13 cellular contexts compared by ENCODE assay signal in the genomic region with DNA sequence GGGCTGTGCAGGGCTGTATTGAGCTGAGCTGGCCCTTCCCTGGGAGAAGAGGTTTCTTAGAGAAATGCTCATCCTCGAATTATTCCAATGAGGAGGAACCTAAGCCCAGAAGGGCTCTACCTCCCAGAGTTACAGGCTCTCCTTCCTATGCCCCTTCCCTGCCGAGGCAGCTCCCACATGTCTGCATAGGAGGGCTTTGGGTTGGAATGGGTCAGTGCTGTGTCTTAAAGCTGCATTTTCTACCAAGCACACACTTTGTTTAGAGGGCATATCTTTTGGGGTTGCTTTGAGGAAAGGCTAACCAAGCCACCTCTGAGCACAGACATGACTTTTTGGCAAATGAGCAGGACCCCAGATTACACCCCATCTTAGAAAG. TPM values are rescaled to one million over a fixed set of nuclear protein-coding genes. Genes with fewer than 3 reads are reported as not detected.
DNase-seq lines count a peak whose midpoint lies in the region; ATAC-seq, FAIRE-seq and TF ChIP-seq lines count a peak whose summit lies in the region.
"Had no signal": no experiment of that assay in that cellular context is flagged by ENCODE, and none has a peak within 500 bp of the region (broad histone marks: within the 10 kb centered on the region; RNA-seq: fewer than 3 reads in every experiment).

No MANE protein-coding gene starts in this region.

- no peaks in the 10 kb centered on the region for H3K9me3 Mint-ChIP-seq in stimulated activated naive B cell treated with anti-CD40 and anti-IgM and Interleukin-4, amounts not matched to agents 10 μg/mL and 1 μg/mL and 100 μg/mL, for 72 hours
- H3K9me3 Mint-ChIP-seq: activated CD8-positive, alpha-beta T cell treated with anti-CD3 and anti-CD28 coated beads for 36 hours; neural crest cell; T-helper 1 cell treated with Interleukin-12 subunit alpha and Interleukin-12 subunit beta and Interleukin-4 antibody, amounts not matched to agents 30 μg/mL and 1 μg/mL, for 36 hours had no signal

- no peak for TF ChIP-seq POLR2A in GM12891 (IDR thresholded peaks at IDR 0.05; ENCODE audit: low read depth, low read length)

- TF ChIP-seq CTCF in WI38 (IDR thresholded peaks at IDR 0.05; ENCODE audit: low read depth, low read length): no peak

- H3K36me3 Mint-ChIP-seq in stimulated activated naive B cell treated with anti-CD40 and anti-IgM and Interleukin-4, amounts not matched to agents 10 μg/mL and 1 μg/mL and 100 μg/mL, for 72 hours: peaks cover 16 to 40% of the 10 kb centered on the region in 2 donors

- peak in 1 of 2 donors; percentile 4 for ATAC-seq in stimulated activated naive B cell treated with anti-CD40 and anti-IgM and Interleukin-4, amounts not matched to agents 10 μg/mL and 1 μg/mL and 100 μg/mL, for 72 hours (replicated peaks)

- no peaks in the 10 kb centered on the region for H3K27me3 ChIP-seq in layer of hippocampus (ENCODE audit: control insufficient read depth, insufficient read depth, low read length)

- no peaks in the 10 kb centered on the region for H3K27me3 Mint-ChIP-seq in stimulated activated naive B cell treated with anti-CD40 and anti-IgM and Interleukin-4, amounts not matched to agents 10 μg/mL and 1 μg/mL and 100 μg/mL, for 72 hours

- peak overlapping the region; percentile 87 for H3K27ac Mint-ChIP-seq in stimulated activated naive B cell treated with anti-CD40 and anti-IgM and Interleukin-4, amounts not matched to agents 10 μg/mL and 1 μg/mL and 100 μg/mL, for 72 hours
- H3K27ac Mint-ChIP-seq: T-helper 1 cell treated with Interleukin-12 subunit alpha and Interleukin-12 subunit beta and Interleukin-4 antibody, amounts not matched to agents 30 μg/mL and 1 μg/mL, for 36 hours had no signal

- peaks cover 50 to 92% of the 10 kb centered on the region in 2 donors for H3K4me1 Mint-ChIP-seq in stimulated activated naive B cell treated with anti-CD40 and anti-IgM and Interleukin-4, amounts not matched to agents 10 μg/mL and 1 μg/mL and 100 μg/mL, for 72 hours

- peak; percentile 23 for FAIRE-seq in GM12891 (lab: Jason Lieb, UNC)

- peak overlapping the region; percentile 32 for H3K4me3 ChIP-seq in WI38 (ENCODE audit: low read depth, low read length)

- no peak for DNase-seq in GM12891 (ENCODE audit: insufficient read length, low spot score)
- no peak for DNase-seq in stimulated activated naive B cell treated with anti-CD40 and anti-IgM and Interleukin-4, amounts not matched to agents 10 μg/mL and 1 μg/mL and 100 μg/mL, for 72 hours
- DNase-seq in NCI-H526 treated with DMSO at 0.1 percent for 48 hours (lab: John Stamatoyannopoulos, UW): no peak
- DNase-seq in SKM-1 (lab: John Stamatoyannopoulos, UW; ENCODE audit: unreplicated experiment): no peak
- no peak for DNase-seq in stimulated activated naive CD4-positive, alpha-beta T cell (lab: John Stamatoyannopoulos, UW)
- DNase-seq in foreskin melanocyte: no peak
- DNase-seq: Caco-2; stimulated activated CD4-positive, alpha-beta T cell treated with anti-CD3 and anti-CD28 coated beads, Interleukin-4, amount 100 ng/mL, for 24 hours had no signal

- peak overlapping the region; percentile 15 to 26 for H3K4me3 Mint-ChIP-seq in stimulated activated naive B cell treated with anti-CD40 and anti-IgM and Interleukin-4, amounts not matched to agents 10 μg/mL and 1 μg/mL and 100 μg/mL, for 72 hours
- H3K4me3 Mint-ChIP-seq: activated CD8-positive, alpha-beta T cell treated with anti-CD3 and anti-CD28 coated beads for 36 hours; neural crest cell; T-helper 1 cell treated with Interleukin-12 subunit alpha and Interleukin-12 subunit beta and Interleukin-4 antibody, amounts not matched to agents 30 μg/mL and 1 μg/mL, for 36 hours had no signal

- H3K27ac ChIP-seq in layer of hippocampus (ENCODE audit: low read depth, low read length): peak overlapping the region; percentile 27

TF ChIP-seq in GM12891, 5 proteins besides CTCF, POLR2A, EP300 and RAD21:
- TF ChIP-seq PAX5 (IDR thresholded peaks at IDR 0.05; ENCODE audit: insufficient read depth, low read length, severe bottlenecking): no peak
- no peak for TF ChIP-seq POU2F2 (IDR thresholded peaks at IDR 0.05; ENCODE audit: low read depth, low read length)
- no peak for TF ChIP-seq POLR2AphosphoS5 (IDR thresholded peaks at IDR 0.05; ENCODE audit: low read depth, low read length)
- no peak for TF ChIP-seq TAF1 (IDR thresholded peaks at IDR 0.05; ENCODE audit: low read depth, low read length)
- TF ChIP-seq SPI1 (IDR thresholded peaks at IDR 0.05; ENCODE audit: low read depth, low read length): no peak

RNA-seq across cellular contexts. Expression of a gene that starts 9.1 kb away (rescaled TPM):
- polyA plus RNA-seq in GM12891 (2012; ENCODE audit: low read depth, missing spikeins): 117 TPM
